8 cellular contexts compared by ENCODE assay signal in genomic region chr12:132711169-132711843, GRCh38. TPM values are rescaled to one million over a fixed set of nuclear protein-coding genes. Genes with fewer than 3 reads are reported as not detected.
DNase-seq lines count a peak whose midpoint lies in the region; ATAC-seq and TF ChIP-seq lines count a peak whose summit lies in the region.

No MANE protein-coding gene starts in this region.

- peaks cover 24% of the 10 kb centered on the region for H3K36me3 Mint-ChIP-seq in activated naive CD4-positive, alpha-beta T cell treated with anti-CD3 and anti-CD28 coated beads, Interleukin-2, amount 10 ng/mL, durations not matched to agents 7 days and 5 days

- peaks cover 28% of the 10 kb centered on the region for H3K4me1 Mint-ChIP-seq in activated naive CD4-positive, alpha-beta T cell treated with anti-CD3 and anti-CD28 coated beads, Interleukin-2, amount 10 ng/mL, durations not matched to agents 7 days and 5 days

- no peaks in the 10 kb centered on the region for H3K36me3 ChIP-seq in smooth muscle cell (ENCODE audit: low read depth)

- H3K4me3 Mint-ChIP-seq in activated naive CD4-positive, alpha-beta T cell treated with anti-CD3 and anti-CD28 coated beads, Interleukin-2, amount 10 ng/mL, durations not matched to agents 7 days and 5 days: peak overlapping the region; percentile 82

- H3K9me3 ChIP-seq in smooth muscle cell (replicated peaks; ENCODE audit: low read depth): no peaks in the 10 kb centered on the region

- no peaks in the 10 kb centered on the region for H3K9me3 Mint-ChIP-seq in activated naive CD4-positive, alpha-beta T cell treated with anti-CD3 and anti-CD28 coated beads, Interleukin-2, amount 10 ng/mL, durations not matched to agents 7 days and 5 days

- peaks cover 37% of the 10 kb centered on the region for H3K79me2 ChIP-seq in smooth muscle cell (ENCODE audit: low read depth)

- TF ChIP-seq CTCF in C4-2B (conservative IDR thresholded peaks at IDR 0.05): no peak
- no peak for TF ChIP-seq CTCF in smooth muscle cell (IDR thresholded peaks at IDR 0.05; ENCODE audit: borderline replicate concordance, insufficient read depth, poor library complexity, severe bottlenecking)

- H3K4me1 ChIP-seq in smooth muscle cell (ENCODE audit: low read depth): peaks cover 16% of the 10 kb centered on the region

- CTCF ChIA-PET in activated naive CD4-positive, alpha-beta T cell treated with anti-CD3 and anti-CD28 coated beads, Interleukin-2, amount 10 ng/mL, durations not matched to agents 7 days and 5 days (lab: Charles Lee): no interaction called here

- peak overlapping the region; percentile 78 for H3K4me3 ChIP-seq in Jurkat, Clone E6-1 (ENCODE audit: low read length)
- H3K4me3 ChIP-seq in iPS-11a (ENCODE audit: low read depth, low read length) (peak overlapping the region; percentile 76), smooth muscle cell (peak overlapping the region; percentile 98)

- peaks cover 27% of the 10 kb centered on the region for H4K20me1 ChIP-seq in smooth muscle cell (ENCODE audit: low read depth)

- no peaks in the 10 kb centered on the region for H3K27me3 Mint-ChIP-seq in activated naive CD4-positive, alpha-beta T cell treated with anti-CD3 and anti-CD28 coated beads, Interleukin-2, amount 10 ng/mL, durations not matched to agents 7 days and 5 days

- H3F3A ChIP-seq in smooth muscle cell (ENCODE audit: low read depth): no peaks in the 10 kb centered on the region

- H3K27ac Mint-ChIP-seq in activated naive CD4-positive, alpha-beta T cell treated with anti-CD3 and anti-CD28 coated beads, Interleukin-2, amount 10 ng/mL, durations not matched to agents 7 days and 5 days: peak overlapping the region; percentile 49

- H3K27ac ChIP-seq in C4-2B (peak overlapping the region; percentile 93), smooth muscle cell (ENCODE audit: low read depth) (no peak overlapping the region)

- ATAC-seq in GM21390 (IDR thresholded peaks at IDR 0.05; ENCODE audit: unreplicated experiment) (peak; percentile 18), GM18520 (IDR thresholded peaks at IDR 0.05; ENCODE audit: unreplicated experiment) (no peak)

- no peak overlapping the region for H2AFZ ChIP-seq in smooth muscle cell (ENCODE audit: low read depth)

- H3K4me2 ChIP-seq in smooth muscle cell: peak overlapping the region; percentile 94

- DNase-seq in Jurkat, Clone E6-1 (ENCODE audit: low read depth, low spot score): no peak
- DNase-seq in activated naive CD4-positive, alpha-beta T cell treated with anti-CD3 and anti-CD28 coated beads, Interleukin-2, amount 10 ng/mL, durations not matched to agents 7 days and 5 days: peak; percentile 49
- DNase-seq in smooth muscle cell (lab: John Stamatoyannopoulos, UW; ENCODE audit: unreplicated experiment): no peak
- no peak for DNase-seq in NCI-H446 (lab: John Stamatoyannopoulos, UW)

- 12% methylated on average over 49 of the region's 51 CpGs for WGBS in smooth muscle cell (ENCODE audit: low lambda C conversion rate)

- no peaks in the 10 kb centered on the region for H3K27me3 ChIP-seq in smooth muscle cell (ENCODE audit: low read depth)

- H3K9ac ChIP-seq in smooth muscle cell (ENCODE audit: low read depth): peak overlapping the region; percentile 69

RNA-seq across cellular contexts. Expression of gene PGAM5, which starts 0.7 kb away (rescaled TPM):
- polyA plus RNA-seq in Jurkat, Clone E6-1 (2012; ENCODE audit: insufficient read depth, insufficient read length): 63.6 TPM
- 16.4 and 16.8 TPM in 2 replicates for total RNA-seq in smooth muscle cell
- 13.5 and 17.7 TPM in 2 replicates for polyA plus RNA-seq in smooth muscle cell

RNA-seq across cellular contexts. Expression of gene PXMP2, which starts 23.9 kb away (rescaled TPM):
- polyA plus RNA-seq in Jurkat, Clone E6-1 (2012; ENCODE audit: insufficient read depth, insufficient read length): 49.7 TPM
- 14.7 and 28.9 TPM in 2 replicates for total RNA-seq in smooth muscle cell
- polyA plus RNA-seq in smooth muscle cell: 23.8 and 25.0 TPM in 2 replicates

RNA-seq across cellular contexts. Expression of gene POLE, which starts 24.2 kb away (rescaled TPM):
- polyA plus RNA-seq in Jurkat, Clone E6-1 (2012; ENCODE audit: insufficient read depth, insufficient read length): 105 TPM
- total RNA-seq in smooth muscle cell: 11.0 and 11.5 TPM in 2 replicates
- polyA plus RNA-seq in smooth muscle cell: 8.5 and 9.2 TPM in 2 replicates

RNA-seq across cellular contexts. Expression of gene ANKLE2, which starts 50.3 kb away (rescaled TPM):
- 75.8 TPM for polyA plus RNA-seq in Jurkat, Clone E6-1 (2012; ENCODE audit: insufficient read depth, insufficient read length)
- total RNA-seq in smooth muscle cell: 90.5 and 94.8 TPM in 2 replicates
- 56.4 and 79.8 TPM in 2 replicates for polyA plus RNA-seq in smooth muscle cell
